ENCODE assay signal across 17 cellular contexts in the genomic region with DNA sequence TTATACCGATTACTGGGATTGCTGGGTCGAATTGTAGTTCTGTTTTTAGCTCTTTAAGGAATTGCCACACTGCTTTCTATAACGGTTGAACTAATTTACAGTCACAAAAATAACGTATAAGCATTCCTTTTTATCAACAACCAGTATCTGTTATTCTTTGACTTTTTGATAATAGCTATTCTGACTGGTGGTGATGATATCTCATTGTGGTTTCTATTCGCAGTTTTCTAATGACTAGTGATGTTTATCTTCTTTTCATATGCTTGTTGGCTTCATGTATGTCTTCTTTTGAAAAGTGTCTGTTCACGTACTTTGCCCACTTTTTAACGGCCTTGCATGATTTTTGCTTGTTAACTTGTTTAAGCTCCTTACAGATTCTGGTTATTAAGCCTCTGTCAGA.
"Had no signal": no experiment of that assay in that cellular context is flagged by ENCODE, and none has a peak within 500 bp of the region (broad histone marks: within the 10 kb centered on the region; RNA-seq: fewer than 3 reads in every experiment).

No MANE protein-coding gene starts in this region.

- DNase-seq: IMR-90, Karpas-422, KG1, MG63, NCI-H1092, NCI-H187 treated with DMSO at 0.1 percent for 48 hours, NCI-H2029 treated with DMSO at 0.1 percent for 48 hours, NCI-H2171 treated with DMSO at 0.1 percent for 48 hours, NCI-H345, NCI-H446 treated with DMSO at 0.1 percent for 48 hours, NCI-H510A treated with DMSO at 0.1 percent for 48 hours, NCI-H526, Right ventricle myocardium superior, RPMI8226, SK-N-SH, SW 1271, T-cell had no signal
